32 cellular contexts compared by ENCODE assay signal in genomic region chr2:199356412-199356811, GRCh38.
"Had no signal": no experiment of that assay in that cellular context is flagged by ENCODE, and none has a peak within 500 bp of the region (broad histone marks: within the 10 kb centered on the region; RNA-seq: fewer than 3 reads in every experiment).

No MANE protein-coding gene starts in this region.

- H3K36me3 ChIP-seq: adrenal gland, Peyer's patch, SJSA1 had no signal

- H3K9me3 ChIP-seq: adrenal gland, Peyer's patch, SJSA1, SK-N-SH had no signal

- H3K4me3 ChIP-seq: adrenal gland, Peyer's patch, SJSA1 had no signal

- H3K4me1 ChIP-seq: adrenal gland, Peyer's patch had no signal

- DNase-seq: activated CD4-positive, alpha-beta memory T cell treated with anti-CD3 and anti-CD28 coated beads for 36 hours; activated CD4-positive, alpha-beta T cell treated with anti-CD3 and anti-CD28 coated beads for 36 hours; activated CD4-positive, alpha-beta T cell treated with anti-CD3 and anti-CD28 coated beads, Interleukin-2, amount 50 U/mL, for 1 hour; activated CD8-positive, alpha-beta memory T cell treated with anti-CD3 and anti-CD28 coated beads, Interleukin-2, amount 50 U/mL, for 4 hours; activated gamma-delta T cell treated with Interleukin-2 at 50 U/mL for 16 hours; activated naive CD4-positive, alpha-beta T cell treated with anti-CD3 and anti-CD28 coated beads for 36 hours; activated T-cell treated with anti-CD3 and anti-CD28 coated beads for 4 hours; activated T-cell treated with anti-CD3 and anti-CD28 coated beads, Interleukin-2, amount 50 U/mL, for 4 hours; adrenal gland; caudate nucleus; Karpas-422; KBM-7; NCI-H1105; NCI-H1417 treated with DMSO at 0.1 percent for 48 hours; NCI-H187 treated with DMSO at 0.1 percent for 48 hours; NCI-H2081; NCI-H2171 treated with DMSO at 0.1 percent for 48 hours; NCI-H345; NCI-H524 treated with DMSO at 0.1 percent for 48 hours; NK-92 treated with Interleukin-12 subunit alpha and Interleukin-12 subunit beta, amount 100 ng/mL, for 24 hours; PC-3; Peyer's patch; RPMI8226; SHP77 treated with DMSO at 0.1 percent for 48 hours; SK-N-SH had no signal

- H3K27me3 Mint-ChIP-seq: brain had no signal

- H3K9ac ChIP-seq: SK-N-SH had no signal

- H3K27ac Mint-ChIP-seq: activated CD4-positive, alpha-beta memory T cell treated with anti-CD3 and anti-CD28 coated beads for 36 hours; activated CD4-positive, alpha-beta T cell treated with anti-CD3 and anti-CD28 coated beads for 36 hours; activated naive CD4-positive, alpha-beta T cell treated with anti-CD3 and anti-CD28 coated beads for 36 hours; activated naive CD4-positive, alpha-beta T cell treated with anti-CD3 and anti-CD28 coated beads, Interleukin-2, amount 50 U/mL, for 72 hours; activated T-helper 1 cell treated with anti-CD3 and anti-CD28 coated beads, Interleukin-12 subunit alpha, Interleukin-12 subunit beta, Interleukin-2, Interleukin-4 antibody, amounts not matched to agents 30 ng/mL and 10 ng/mL and 1 ng/mL, durations not matched to agents 14 hours and 24 hours and 36 hours; T-helper 1 cell treated with Interleukin-12 subunit alpha and Interleukin-12 subunit beta and Interleukin-4 antibody, amounts not matched to agents 30 μg/mL and 1 μg/mL, for 36 hours; T-helper 2 cell treated with Interferon-gamma antibody and Interleukin-4, amounts not matched to agents 5 μg/mL and 100 μg/mL, for 36 hours; WTC11 had no signal

- H3K27me3 ChIP-seq: adrenal gland, Peyer's patch, SJSA1 had no signal

- H3K4me3 Mint-ChIP-seq: activated CD4-positive, alpha-beta memory T cell treated with anti-CD3 and anti-CD28 coated beads for 36 hours; activated CD4-positive, alpha-beta T cell treated with anti-CD3 and anti-CD28 coated beads for 36 hours; activated naive CD4-positive, alpha-beta T cell treated with anti-CD3 and anti-CD28 coated beads for 36 hours; activated T-cell treated with anti-CD3 and anti-CD28 coated beads, Interleukin-2, amount 50 U/mL, for 4 hours; activated T-helper 1 cell treated with anti-CD3 and anti-CD28 coated beads, Interleukin-12 subunit alpha, Interleukin-12 subunit beta, Interleukin-2, Interleukin-4 antibody, amounts not matched to agents 30 ng/mL and 10 ng/mL and 1 ng/mL, durations not matched to agents 14 hours and 24 hours and 36 hours; T-helper 1 cell treated with Interleukin-12 subunit alpha and Interleukin-12 subunit beta and Interleukin-4 antibody, amounts not matched to agents 30 μg/mL and 1 μg/mL, for 36 hours; T-helper 2 cell treated with Interferon-gamma antibody and Interleukin-4, amounts not matched to agents 5 μg/mL and 100 μg/mL, for 36 hours; WTC11 had no signal

- H3K9me3 Mint-ChIP-seq: activated CD4-positive, alpha-beta memory T cell treated with anti-CD3 and anti-CD28 coated beads for 36 hours; activated naive CD4-positive, alpha-beta T cell treated with anti-CD3 and anti-CD28 coated beads for 36 hours; activated naive CD4-positive, alpha-beta T cell treated with anti-CD3 and anti-CD28 coated beads, Interleukin-2, amount 50 U/mL, for 72 hours; activated T-cell treated with anti-CD3 and anti-CD28 coated beads, Interleukin-2, amount 50 U/mL, for 4 hours; activated T-helper 1 cell treated with anti-CD3 and anti-CD28 coated beads, Interleukin-12 subunit alpha, Interleukin-12 subunit beta, Interleukin-2, Interleukin-4 antibody, amounts not matched to agents 30 ng/mL and 10 ng/mL and 1 ng/mL, durations not matched to agents 14 hours and 24 hours and 36 hours; brain; T-helper 1 cell treated with Interleukin-12 subunit alpha and Interleukin-12 subunit beta and Interleukin-4 antibody, amounts not matched to agents 30 μg/mL and 1 μg/mL, for 36 hours; T-helper 2 cell treated with Interferon-gamma antibody and Interleukin-4, amounts not matched to agents 5 μg/mL and 100 μg/mL, for 36 hours; WTC11 had no signal

- H3K36me3 Mint-ChIP-seq: activated CD4-positive, alpha-beta memory T cell treated with anti-CD3 and anti-CD28 coated beads for 36 hours; activated naive CD4-positive, alpha-beta T cell treated with anti-CD3 and anti-CD28 coated beads, Interleukin-2, amount 50 U/mL, for 72 hours; brain; WTC11 had no signal

- H3K4me1 Mint-ChIP-seq: activated CD4-positive, alpha-beta T cell treated with anti-CD3 and anti-CD28 coated beads for 36 hours; brain had no signal

- H3K27ac ChIP-seq: adrenal gland, Peyer's patch, SJSA1 had no signal
